Comparison of ENCODE assay signal across 7 cellular contexts in the genomic region with DNA sequence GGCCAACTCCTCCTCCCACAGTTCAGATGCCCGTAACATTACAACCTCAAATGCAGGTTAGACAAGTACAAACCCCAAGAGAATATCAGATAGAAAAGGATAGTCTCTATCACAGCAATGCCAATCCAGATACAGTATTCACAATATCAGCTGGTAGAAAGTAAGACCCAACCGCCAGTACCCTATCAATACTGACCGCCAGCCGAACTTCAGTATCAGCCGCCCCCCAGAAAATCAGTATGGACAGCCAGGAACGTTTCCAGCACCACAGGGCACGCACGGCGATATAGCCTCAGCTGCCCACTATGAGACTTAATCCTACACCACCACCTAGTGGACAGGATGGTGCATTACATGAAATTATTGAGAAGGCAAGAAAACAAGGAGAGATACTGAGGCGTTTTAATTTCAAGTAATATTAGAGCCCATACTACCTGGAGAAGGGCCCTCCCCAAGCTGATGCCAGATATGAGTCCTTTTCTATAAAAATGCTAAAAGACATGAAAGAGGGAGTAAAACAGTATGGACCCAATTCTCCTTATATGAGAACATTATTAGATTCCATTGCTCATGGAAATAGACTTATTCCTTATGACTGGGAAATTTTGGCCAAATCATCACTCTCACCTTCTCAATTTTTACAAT. TPM values are rescaled to one million over a fixed set of nuclear protein-coding genes. Genes with fewer than 3 reads are reported as not detected.
DNase-seq lines count a peak whose midpoint lies in the region; ATAC-seq and TF ChIP-seq lines count a peak whose summit lies in the region.

No MANE protein-coding gene starts in this region.

- WGBS in psoas muscle, 3 donors, result 1 to 5% (median 2%) methylated on average over 10 of the region's 10 CpGs

- no peak overlapping the region for H3K27ac ChIP-seq in psoas muscle

- H3K9me3 Mint-ChIP-seq in activated naive CD4-positive, alpha-beta T cell treated with anti-CD3 and anti-CD28 coated beads, Interleukin-2, amount 50 U/mL, for 72 hours, result no peaks in the 10 kb centered on the region

- peak; percentile 66 for TF ChIP-seq CTCF in GM12874 (IDR thresholded peaks at IDR 0.05; ENCODE audit: insufficient read depth, low read depth, low read length)
- peak; percentile 93 for TF ChIP-seq CTCF in psoas muscle (IDR thresholded peaks at IDR 0.05)

- H3K27ac Mint-ChIP-seq in activated naive CD4-positive, alpha-beta T cell treated with anti-CD3 and anti-CD28 coated beads, Interleukin-2, amount 50 U/mL, for 72 hours, result no peak overlapping the region

- no peaks in the 10 kb centered on the region for H3K36me3 Mint-ChIP-seq in activated naive CD4-positive, alpha-beta T cell treated with anti-CD3 and anti-CD28 coated beads, Interleukin-2, amount 50 U/mL, for 72 hours

- peak; percentile 76 to 94 (median 78) for DNase-seq in NCI-H1417 (lab: John Stamatoyannopoulos, UW)
- peak in 1 of 2 donors; percentile 60 for DNase-seq in activated naive CD4-positive, alpha-beta T cell treated with anti-CD3 and anti-CD28 coated beads, Interleukin-2, amount 50 U/mL, for 72 hours (ENCODE audit: low spot score in 2 of 2)
- DNase-seq in head of caudate nucleus, result peak; percentile 12 to 87 (median 58)
- peak; percentile 37 to 70 for DNase-seq in psoas muscle

- H3K4me3 ChIP-seq in psoas muscle, result peak overlapping the region; percentile 31

- no peaks in the 10 kb centered on the region for H3K27me3 ChIP-seq in psoas muscle (ENCODE audit: insufficient read depth in 3 of 3, low read length in 2 of 3)

- peaks cover 2% of the 10 kb centered on the region for H3K4me1 ChIP-seq in psoas muscle

- intact Hi-C loops in head of caudate nucleus (cut with DNase I), result no loop called here
- intact Hi-C loops in psoas muscle (cut with DNase I), result loop anchor here (5.0 to 10.0 kb wide), 4 partner anchors 55 to 335 kb away; no protein-coding TSS in a partner anchor

- no peaks in the 10 kb centered on the region for H3K9me3 ChIP-seq in psoas muscle

- ATAC-seq in SK-N-SH treated with all-trans-retinoic acid at 6 μM for 48 hours (peak; percentile 96), psoas muscle (peak; percentile 86 to 97 (median 94)), GM21526 (IDR thresholded peaks at IDR 0.05; ENCODE audit: low FRiP score, unreplicated experiment) (no peak)
- peak; percentile 85 to 91 for ATAC-seq in activated naive CD4-positive, alpha-beta T cell treated with anti-CD3 and anti-CD28 coated beads, Interleukin-2, amount 50 U/mL, for 72 hours

- H3K36me3 ChIP-seq in psoas muscle (ENCODE audit: insufficient read depth in 1 of 2, low read depth in 1 of 2), result no peaks in the 10 kb centered on the region

TF ChIP-seq in SK-N-SH treated with all-trans-retinoic acid at 6 μM for 48 hours, 23 proteins besides CTCF, POLR2A, EP300 and RAD21:
- no peak for TF ChIP-seq BACH2 (CRISPR knock-in tag; IDR thresholded peaks at IDR 0.05; ENCODE audit: borderline replicate concordance)
- no peak for TF ChIP-seq ZC3H10 (CRISPR knock-in tag; IDR thresholded peaks at IDR 0.05)
- no peak for TF ChIP-seq RARB (CRISPR knock-in tag; IDR thresholded peaks at IDR 0.05)
- TF ChIP-seq GLIS3 (CRISPR knock-in tag; IDR thresholded peaks at IDR 0.05), result no peak
- no peak for TF ChIP-seq ESRRG (CRISPR knock-in tag; IDR thresholded peaks at IDR 0.05)
- TF ChIP-seq, protein P1, sequence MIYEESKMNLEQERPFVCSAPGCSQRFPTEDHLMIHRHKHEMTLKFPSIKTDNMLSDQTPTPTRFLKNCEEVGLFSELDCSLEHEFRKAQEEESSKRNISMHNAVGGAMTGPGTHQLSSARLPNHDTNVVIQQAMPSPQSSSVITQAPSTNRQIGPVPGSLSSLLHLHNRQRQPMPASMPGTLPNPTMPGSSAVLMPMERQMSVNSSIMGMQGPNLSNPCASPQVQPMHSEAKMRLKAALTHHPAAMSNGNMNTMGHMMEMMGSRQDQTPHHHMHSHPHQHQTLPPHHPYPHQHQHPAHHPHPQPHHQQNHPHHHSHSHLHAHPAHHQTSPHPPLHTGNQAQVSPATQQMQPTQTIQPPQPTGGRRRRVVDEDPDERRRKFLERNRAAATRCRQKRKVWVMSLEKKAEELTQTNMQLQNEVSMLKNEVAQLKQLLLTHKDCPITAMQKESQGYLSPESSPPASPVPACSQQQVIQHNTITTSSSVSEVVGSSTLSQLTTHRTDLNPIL (CRISPR knock-in tag; IDR thresholded peaks at IDR 0.05; ENCODE audit: low read depth), result no peak
- TF ChIP-seq ISL1 (CRISPR knock-in tag; IDR thresholded peaks at IDR 0.05), result no peak
- no peak for TF ChIP-seq SNAI2 (CRISPR knock-in tag; IDR thresholded peaks at IDR 0.05)
- TF ChIP-seq, protein P2, sequence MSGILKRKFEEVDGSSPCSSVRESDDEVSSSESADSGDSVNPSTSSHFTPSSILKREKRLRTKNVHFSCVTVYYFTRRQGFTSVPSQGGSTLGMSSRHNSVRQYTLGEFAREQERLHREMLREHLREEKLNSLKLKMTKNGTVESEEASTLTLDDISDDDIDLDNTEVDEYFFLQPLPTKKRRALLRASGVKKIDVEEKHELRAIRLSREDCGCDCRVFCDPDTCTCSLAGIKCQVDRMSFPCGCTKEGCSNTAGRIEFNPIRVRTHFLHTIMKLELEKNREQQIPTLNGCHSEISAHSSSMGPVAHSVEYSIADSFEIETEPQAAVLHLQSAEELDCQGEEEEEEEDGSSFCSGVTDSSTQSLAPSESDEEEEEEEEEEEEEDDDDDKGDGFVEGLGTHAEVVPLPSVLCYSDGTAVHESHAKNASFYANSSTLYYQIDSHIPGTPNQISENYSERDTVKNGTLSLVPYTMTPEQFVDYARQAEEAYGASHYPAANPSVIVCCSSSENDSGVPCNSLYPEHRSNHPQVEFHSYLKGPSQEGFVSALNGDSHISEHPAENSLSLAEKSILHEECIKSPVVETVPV (CRISPR knock-in tag; IDR thresholded peaks at IDR 0.05), result no peak
- no peak for TF ChIP-seq ZNF70 (CRISPR knock-in tag; IDR thresholded peaks at IDR 0.05)
- TF ChIP-seq, protein P3, sequence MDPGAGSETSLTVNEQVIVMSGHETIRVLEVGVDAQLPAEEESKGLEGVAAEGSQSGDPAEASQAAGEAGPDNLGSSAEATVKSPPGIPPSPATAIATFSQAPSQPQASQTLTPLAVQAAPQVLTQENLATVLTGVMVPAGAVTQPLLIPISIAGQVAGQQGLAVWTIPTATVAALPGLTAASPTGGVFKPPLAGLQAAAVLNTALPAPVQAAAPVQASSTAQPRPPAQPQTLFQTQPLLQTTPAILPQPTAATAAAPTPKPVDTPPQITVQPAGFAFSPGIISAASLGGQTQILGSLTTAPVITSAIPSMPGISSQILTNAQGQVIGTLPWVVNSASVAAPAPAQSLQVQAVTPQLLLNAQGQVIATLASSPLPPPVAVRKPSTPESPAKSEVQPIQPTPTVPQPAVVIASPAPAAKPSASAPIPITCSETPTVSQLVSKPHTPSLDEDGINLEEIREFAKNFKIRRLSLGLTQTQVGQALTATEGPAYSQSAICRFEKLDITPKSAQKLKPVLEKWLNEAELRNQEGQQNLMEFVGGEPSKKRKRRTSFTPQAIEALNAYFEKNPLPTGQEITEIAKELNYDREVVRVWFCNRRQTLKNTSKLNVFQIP (CRISPR knock-in tag; IDR thresholded peaks at IDR 0.05; ENCODE audit: borderline replicate concordance, low read depth), result no peak
- TF ChIP-seq ZNF8 (CRISPR knock-in tag; IDR thresholded peaks at IDR 0.05), result no peak
- no peak for TF ChIP-seq TCF4 (CRISPR knock-in tag; IDR thresholded peaks at IDR 0.05; ENCODE audit: borderline replicate concordance)
- no peak for TF ChIP-seq PPARA (CRISPR knock-in tag; IDR thresholded peaks at IDR 0.05; ENCODE audit: borderline replicate concordance)
- no peak for TF ChIP-seq ZFP3 (CRISPR knock-in tag; IDR thresholded peaks at IDR 0.05)
- no peak for TF ChIP-seq ZNF565 (CRISPR knock-in tag; conservative IDR thresholded peaks at IDR 0.05; ENCODE audit: low read depth)
- TF ChIP-seq OSR1 (CRISPR knock-in tag; IDR thresholded peaks at IDR 0.05), result no peak
- no peak for TF ChIP-seq TOX (CRISPR knock-in tag; IDR thresholded peaks at IDR 0.05; ENCODE audit: borderline replicate concordance)
- no peak for TF ChIP-seq ARNTL (CRISPR knock-in tag; IDR thresholded peaks at IDR 0.05; ENCODE audit: borderline replicate concordance, low read depth)
- TF ChIP-seq, protein P4, sequence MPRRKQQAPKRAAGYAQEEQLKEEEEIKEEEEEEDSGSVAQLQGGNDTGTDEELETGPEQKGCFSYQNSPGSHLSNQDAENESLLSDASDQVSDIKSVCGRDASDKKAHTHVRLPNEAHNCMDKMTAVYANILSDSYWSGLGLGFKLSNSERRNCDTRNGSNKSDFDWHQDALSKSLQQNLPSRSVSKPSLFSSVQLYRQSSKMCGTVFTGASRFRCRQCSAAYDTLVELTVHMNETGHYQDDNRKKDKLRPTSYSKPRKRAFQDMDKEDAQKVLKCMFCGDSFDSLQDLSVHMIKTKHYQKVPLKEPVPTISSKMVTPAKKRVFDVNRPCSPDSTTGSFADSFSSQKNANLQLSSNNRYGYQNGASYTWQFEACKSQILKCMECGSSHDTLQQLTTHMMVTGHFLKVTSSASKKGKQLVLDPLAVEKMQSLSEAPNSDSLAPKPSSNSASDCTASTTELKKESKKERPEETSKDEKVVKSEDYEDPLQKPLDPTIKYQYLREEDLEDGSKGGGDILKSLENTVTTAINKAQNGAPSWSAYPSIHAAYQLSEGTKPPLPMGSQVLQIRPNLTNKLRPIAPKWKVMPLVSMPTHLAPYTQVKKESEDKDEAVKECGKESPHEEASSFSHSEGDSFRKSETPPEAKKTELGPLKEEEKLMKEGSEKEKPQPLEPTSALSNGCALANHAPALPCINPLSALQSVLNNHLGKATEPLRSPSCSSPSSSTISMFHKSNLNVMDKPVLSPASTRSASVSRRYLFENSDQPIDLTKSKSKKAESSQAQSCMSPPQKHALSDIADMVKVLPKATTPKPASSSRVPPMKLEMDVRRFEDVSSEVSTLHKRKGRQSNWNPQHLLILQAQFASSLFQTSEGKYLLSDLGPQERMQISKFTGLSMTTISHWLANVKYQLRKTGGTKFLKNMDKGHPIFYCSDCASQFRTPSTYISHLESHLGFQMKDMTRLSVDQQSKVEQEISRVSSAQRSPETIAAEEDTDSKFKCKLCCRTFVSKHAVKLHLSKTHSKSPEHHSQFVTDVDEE (CRISPR knock-in tag; IDR thresholded peaks at IDR 0.05), result no peak

RNA-seq across cellular contexts. Expression of a gene that starts 17.6 kb away (rescaled TPM):
- total RNA-seq in activated naive CD4-positive, alpha-beta T cell treated with anti-CD3 and anti-CD28 coated beads, Interleukin-2, amount 50 U/mL, for 72 hours, result 100 to 1,000 TPM; 116 to 125 TPM
- 10 to 100 TPM; 49.4 to 88.9 (median 82.8) TPM for total RNA-seq in psoas muscle
- 100 to 1,000 TPM in 2 of 3 donors, 10 to 100 TPM in 1; 95.8 to 219 (median 192) TPM for polyA plus RNA-seq in psoas muscle
